14 cellular contexts compared by ENCODE assay signal in the genomic region with DNA sequence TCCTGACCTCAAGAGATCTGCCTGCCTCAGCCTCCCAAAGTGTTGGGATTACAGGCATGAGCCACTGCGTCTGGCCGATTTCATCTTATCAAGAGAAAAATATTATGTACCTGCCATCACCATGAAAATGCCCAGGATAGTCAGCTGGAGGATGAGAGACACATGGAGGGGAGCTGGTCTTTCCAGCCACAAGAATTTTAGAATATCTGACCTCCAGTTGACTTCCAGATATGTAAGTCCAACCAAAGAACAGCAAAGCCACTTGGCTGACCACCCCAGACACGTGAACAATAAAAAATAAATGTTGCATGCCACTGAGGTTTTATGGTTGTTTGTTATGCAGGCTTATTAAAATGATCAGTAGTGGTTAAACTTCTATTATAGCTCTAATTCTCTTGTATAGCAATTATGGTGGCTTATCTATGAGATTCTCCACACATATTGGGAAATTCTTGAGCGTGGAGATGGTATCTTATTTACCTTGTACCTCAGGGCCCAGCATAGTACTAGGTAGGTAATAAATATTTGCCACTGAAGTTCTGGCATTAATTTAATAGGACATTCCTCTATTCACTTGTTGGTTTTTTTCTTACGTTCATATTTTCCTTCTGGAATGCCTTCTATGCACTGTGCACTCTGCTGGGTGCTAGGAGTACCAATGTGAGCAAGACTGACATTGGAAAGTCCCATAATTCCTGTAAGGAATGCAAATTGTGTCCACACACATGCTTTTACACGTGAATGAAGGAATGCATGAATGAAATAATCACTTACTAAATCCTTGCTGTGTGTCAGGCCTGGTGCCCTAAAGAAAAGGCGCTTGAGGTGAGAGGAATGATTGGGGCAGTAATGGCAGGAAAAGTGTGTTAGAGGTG.
"Had no signal": no experiment of that assay in that cellular context is flagged by ENCODE, and none has a peak within 500 bp of the region (broad histone marks: within the 10 kb centered on the region; RNA-seq: fewer than 3 reads in every experiment).

No MANE protein-coding gene starts in this region.

- DNase-seq: activated B cell treated with CpG ODN at 0.5 μM for 24 hours; activated CD4-positive, alpha-beta T cell treated with anti-CD3 and anti-CD28 coated beads, Interleukin-2, amount 10 ng/mL, durations not matched to agents 24 days and 14 days; activated CD8-positive, alpha-beta memory T cell treated with anti-CD3 and anti-CD28 coated beads, Interleukin-2, amount 50 U/mL, for 48 hours; activated gamma-delta T cell treated with Interleukin-2 at 50 U/mL for 16 hours; activated T-cell treated with anti-CD3 and anti-CD28 coated beads, Interleukin-2, amount 50 U/mL, for 72 hours; amygdala; effector memory CD8-positive, alpha-beta T cell; left colon; lower lobe of right lung; ovary; T-helper 17 cell; uterus had no signal

- H3K36me3 ChIP-seq: lower lobe of right lung, ovary, uterus had no signal

- H3K4me3 ChIP-seq: lower lobe of right lung, ovary, uterus had no signal

- ATAC-seq: activated T-cell treated with anti-CD3 and anti-CD28 coated beads, Interleukin-2, amount 50 U/mL, for 72 hours; effector memory CD8-positive, alpha-beta T cell; left colon; lower lobe of right lung; stimulated activated effector memory CD8-positive, alpha-beta T cell treated with anti-CD3 and anti-CD28 coated beads, Interleukin-12 subunit alpha, Interleukin-12 subunit beta, amount 100 ng/mL, for 72 hours; T-helper 17 cell had no signal

- H3K9me3 ChIP-seq: lower lobe of right lung, ovary, uterus had no signal

- H3K27me3 ChIP-seq: ovary, uterus had no signal

- H3K27ac ChIP-seq: epithelial cell of prostate, lower lobe of right lung, ovary, uterus had no signal

- H3K4me1 ChIP-seq: lower lobe of right lung, uterus had no signal
